1 cellular context compared by ENCODE assay signal in genomic region chr1:21659924-21660326, GRCh38.
TF ChIP-seq lines count a peak whose summit lies in the region.

No MANE protein-coding gene starts in this region.

TF ChIP-seq in HepG2, 621 proteins besides CTCF, POLR2A, EP300 and RAD21 (continued from another document):
- TF ChIP-seq ZNF432 (CRISPR knock-in tag; IDR thresholded peaks at IDR 0.05; ENCODE audit: borderline replicate concordance) (0 out of 2 replicates have a peak, but pooled peaks have one; percentile 7), ZKSCAN1 (IDR thresholded peaks at IDR 0.05; ENCODE audit: low read length) (0 out of 2 replicates have a peak, but pooled peaks have one; percentile 51), NFKB2 (CRISPR knock-in tag; IDR thresholded peaks at IDR 0.05; ENCODE audit: borderline replicate concordance) (no peak), IKZF5 (CRISPR knock-in tag; IDR thresholded peaks at IDR 0.05) (no peak)
TF ChIP-seq in HepG2: peak in this region for 2.
